15 cellular contexts compared by ENCODE assay signal in genomic region chr10:45361983-45362799, GRCh38. TPM values are rescaled to one million over a fixed set of nuclear protein-coding genes. Genes with fewer than 3 reads are reported as not detected.
DNase-seq lines count a peak whose midpoint lies in the region; ATAC-seq and TF ChIP-seq lines count a peak whose summit lies in the region.
"Not testable (repeated sequence)": the region's sequence is repeated elsewhere in the genome, so short reads cannot be mapped to it uniquely, and the experiment has no call there.
"Had no signal": no experiment of that assay in that cellular context is flagged by ENCODE, and none has a peak within 500 bp of the region (broad histone marks: within the 10 kb centered on the region; RNA-seq: fewer than 3 reads in every experiment).

No MANE protein-coding gene starts in this region.

- not testable (repeated sequence) for H3K27me3 ChIP-seq in HUES64 (ENCODE audit: insufficient read depth, low read length); iPS-15b (ENCODE audit: control insufficient read depth, insufficient read depth, low read length); transverse colon

- WGBS in HUES64 = 10% methylated on average over 17 of the region's 18 CpGs
- WGBS in transverse colon (ENCODE audit: low coverage in 1 of 2), 2 donors = 53 to 73% methylated on average over 4 to 18 of the region's 18 CpGs

- in situ Hi-C loops in transverse colon (cut with MboI; ENCODE audit: low pct_ligation_motif_present in 1 of 4, low pct_unique_long_range_greater_than_20kb in 1 of 4, low sequenced_read_pairs in 3 of 4) = not testable (repeated sequence)

- H3K9ac ChIP-seq in HUES64 (ENCODE audit: low read depth, low read length); iPS-15b (ENCODE audit: low read depth, low read length): not testable (repeated sequence)

- CTCF ChIA-PET in activated CD4-positive, alpha-beta memory T cell treated with anti-CD3 and anti-CD28 coated beads, Interleukin-2, amount 10 ng/mL, durations not matched to agents 7 days and 5 days (lab: Charles Lee) = not testable (repeated sequence)

- not testable (repeated sequence) for H3K36me3 ChIP-seq in HUES64 (ENCODE audit: insufficient read depth, low read length); iPS-15b (ENCODE audit: control insufficient read depth, insufficient read depth, low read length); mucosa of descending colon (ENCODE audit: low read depth); transverse colon

- not testable (repeated sequence) for H3K4me3 Mint-ChIP-seq in activated CD4-positive, alpha-beta memory T cell treated with anti-CD3 and anti-CD28 coated beads, Interleukin-2, amount 10 ng/mL, durations not matched to agents 7 days and 5 days

- not testable (repeated sequence) for TF ChIP-seq EP300 in transverse colon (IDR thresholded peaks at IDR 0.05; ENCODE audit: low read depth)

- not testable (repeated sequence) for H3K4me1 ChIP-seq in HUES64 (ENCODE audit: insufficient read depth, low read length); iPS-15b (ENCODE audit: control insufficient read depth, insufficient read depth, low read length); mucosa of descending colon (ENCODE audit: low read depth); transverse colon

- not testable (repeated sequence) for TF ChIP-seq POLR2A in transverse colon (IDR thresholded peaks at IDR 0.05)

- H3K4me3 ChIP-seq in HUES64 (ENCODE audit: low read length) = peak overlapping the region; percentile 52
- H3K4me3 ChIP-seq in iPS-15b (ENCODE audit: low read depth, low read length) = peak overlapping the region; percentile 60
- H3K4me3 ChIP-seq in mucosa of descending colon, transverse colon: not testable (repeated sequence)

- not testable (repeated sequence) for H3K9me3 Mint-ChIP-seq in activated CD4-positive, alpha-beta memory T cell treated with anti-CD3 and anti-CD28 coated beads, Interleukin-2, amount 10 ng/mL, durations not matched to agents 7 days and 5 days

- intact Hi-C loops in mucosa of descending colon (cut with DNase I, micrococcal nuclease); transverse colon (cut with DNase I; ENCODE audit: low total_unique reads): not testable (repeated sequence)

- not testable (repeated sequence) for ATAC-seq in mucosa of descending colon

- not testable (repeated sequence) for H3K27ac Mint-ChIP-seq in activated CD4-positive, alpha-beta memory T cell treated with anti-CD3 and anti-CD28 coated beads, Interleukin-2, amount 10 ng/mL, durations not matched to agents 7 days and 5 days

- H3K36me3 Mint-ChIP-seq in activated CD4-positive, alpha-beta memory T cell treated with anti-CD3 and anti-CD28 coated beads, Interleukin-2, amount 10 ng/mL, durations not matched to agents 7 days and 5 days (ENCODE audit: low read depth) = not testable (repeated sequence)

- TF ChIP-seq CTCF in mucosa of descending colon (IDR thresholded peaks at IDR 0.05); transverse colon (IDR thresholded peaks at IDR 0.05): not testable (repeated sequence)

- POLR2A ChIA-PET in activated CD4-positive, alpha-beta memory T cell treated with anti-CD3 and anti-CD28 coated beads, Interleukin-2, amount 10 ng/mL, durations not matched to agents 7 days and 5 days (lab: Charles Lee) = not testable (repeated sequence)

- DNase-seq in DMS53 treated with DMSO at 0.1 percent for 48 hours (lab: John Stamatoyannopoulos, UW; ENCODE audit: unreplicated experiment) (peak; percentile 13), NCI-H526 treated with DMSO at 0.1 percent for 48 hours (lab: John Stamatoyannopoulos, UW) (peak; percentile 8), mucosa of descending colon (peak in 2 of 3 donors; percentile 51 to 67), transverse colon (peak; percentile 43)
- DNase-seq in activated CD4-positive, alpha-beta memory T cell treated with anti-CD3 and anti-CD28 coated beads, Interleukin-2, amount 10 ng/mL, durations not matched to agents 7 days and 5 days = peak; percentile 49
- DNase-seq in central memory CD4-positive, alpha-beta T cell = peak; percentile 52

- H3K9me3 ChIP-seq in HUES64 (ENCODE audit: insufficient read depth, low read depth, low read length); iPS-15b (ENCODE audit: control insufficient read depth, insufficient read depth, low read length); mucosa of descending colon; transverse colon: not testable (repeated sequence)

- H3K27me3 Mint-ChIP-seq in activated CD4-positive, alpha-beta memory T cell treated with anti-CD3 and anti-CD28 coated beads, Interleukin-2, amount 10 ng/mL, durations not matched to agents 7 days and 5 days = peaks cover 49% of the 10 kb centered on the region

- peaks cover 12% of the 10 kb centered on the region for H3K4me1 Mint-ChIP-seq in activated CD4-positive, alpha-beta memory T cell treated with anti-CD3 and anti-CD28 coated beads, Interleukin-2, amount 10 ng/mL, durations not matched to agents 7 days and 5 days

- not testable (repeated sequence) for H3K27ac ChIP-seq in HUES64 (ENCODE audit: low read depth, low read length); transverse colon

RNA-seq across cellular contexts. Expression of gene ALOX5, which starts 11.8 kb away (rescaled TPM):
- polyA plus RNA-seq in HUES64 (2013, experiment 1 of 2) = 0.20 TPM
- 0.70 TPM for polyA plus RNA-seq in HUES64 (2013, experiment 2 of 2)
- total RNA-seq in activated CD4-positive, alpha-beta memory T cell treated with anti-CD3 and anti-CD28 coated beads, Interleukin-2, amount 10 ng/mL, durations not matched to agents 7 days and 5 days = 1 to 10 TPM; 6.8 to 7.5 TPM
- total RNA-seq in mucosa of descending colon (10 to 100 TPM in 2 of 3 donors, 1 to 10 TPM in 1; 8.2 to 14.9 (median 14.3) TPM), transverse colon (10 to 100 TPM; 13.5 to 27.2 (median 21.1) TPM)
- total RNA-seq: fibroblast of lung, HFFc6, RPMI7951, SJSA1 had no signal
- polyA plus RNA-seq: fibroblast of lung had no signal

RNA-seq across cellular contexts. Expression of gene OR13A1, which starts 46.8 kb away (rescaled TPM):
- 0.10 TPM for polyA plus RNA-seq in HUES64 (2013, experiment 1 of 2)
- polyA plus RNA-seq in HUES64 (2013, experiment 2 of 2) = not detected
- total RNA-seq in activated CD4-positive, alpha-beta memory T cell treated with anti-CD3 and anti-CD28 coated beads, Interleukin-2, amount 10 ng/mL, durations not matched to agents 7 days and 5 days = not detected
- not detected for total RNA-seq in mucosa of descending colon
- under 1 TPM in 1 of 4 donors, not detected in 3; 0.48 TPM for total RNA-seq in transverse colon
- total RNA-seq: fibroblast of lung; HFFc6; left cardiac atrium; natural killer cell treated with Interleukin-12 subunit alpha and Interleukin-12 subunit beta and Interleukin-15 and Interleukin-18, amount 100 ng/mL, for 72 hours; RPMI7951; sciatic nerve; SJSA1 had no signal
- polyA plus RNA-seq: fibroblast of lung had no signal

Comparison
In these comparisons a context has a peak if more than half of its experiments do, and no peak if none do; other contexts are left out.
1. DNase-seq: peak in every context shown above with its lines; median percentile 59 in mucosa of descending colon; 52 in central memory CD4-positive, alpha-beta T cell; 49 in activated CD4-positive, alpha-beta memory T cell treated with anti-CD3 and anti-CD28 coated beads, Interleukin-2, amount 10 ng/mL, durations not matched to agents 7 days and 5 days; 43 in transverse colon; 13 in DMS53 treated with DMSO at 0.1 percent for 48 hours; 8 in NCI-H526 treated with DMSO at 0.1 percent for 48 hours.